Comparison of ENCODE assay signal across 14 cellular contexts in the genomic region with DNA sequence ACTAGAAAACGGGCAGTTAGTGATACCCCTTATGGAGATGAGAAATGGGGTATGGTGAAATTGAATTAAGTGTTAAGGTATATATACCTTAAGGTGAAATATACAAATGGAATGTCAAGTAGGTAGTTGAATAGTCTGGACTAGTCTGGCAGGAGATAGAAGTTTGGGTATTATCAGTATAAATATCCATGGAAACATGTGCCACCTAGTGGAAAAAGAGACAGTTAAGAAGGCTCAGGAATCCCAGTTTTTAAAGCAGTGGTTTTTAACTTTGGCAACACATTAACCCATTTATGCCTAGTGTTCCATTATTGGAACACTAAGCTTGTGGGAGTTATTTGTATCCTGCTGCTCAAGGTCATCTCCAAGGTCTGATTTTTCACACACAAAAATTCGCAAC. TPM values are rescaled to one million over a fixed set of nuclear protein-coding genes. Genes with fewer than 3 reads are reported as not detected.
A peak's percentile ranks its signal among the peaks of the same experiment; 100 is the strongest.
DNase-seq lines count a peak whose midpoint lies in the region; ATAC-seq, FAIRE-seq and TF ChIP-seq lines count a peak whose summit lies in the region.
"Had no signal": no experiment of that assay in that cellular context is flagged by ENCODE, and none has a peak within 500 bp of the region (broad histone marks: within the 10 kb centered on the region; RNA-seq: fewer than 3 reads in every experiment).

No MANE protein-coding gene starts in this region.

- ATAC-seq in HG03460 (IDR thresholded peaks at IDR 0.05; ENCODE audit: unreplicated experiment) (no peak), HG02571 (IDR thresholded peaks at IDR 0.05; ENCODE audit: unreplicated experiment) (no peak)
- ATAC-seq: activated CD4-positive, alpha-beta T cell treated with anti-CD3 and anti-CD28 coated beads for 36 hours; activated naive CD4-positive, alpha-beta T cell treated with anti-CD3 and anti-CD28 coated beads, Interleukin-2, amount 50 U/mL, for 72 hours; CD8-positive, alpha-beta T cell had no signal

- DNase-seq in A172 (ENCODE audit: low spot score) (peak; percentile 0), RWPE1 (ENCODE audit: low spot score) (peak; percentile 24), fibroblast of the aortic adventitia (ENCODE audit: low read depth) (peak; percentile 13), NCI-H2029 treated with DMSO at 0.1 percent for 48 hours (lab: John Stamatoyannopoulos, UW) (no peak), GM10248 (ENCODE audit: extremely low spot score) (no peak)
- DNase-seq: activated CD4-positive, alpha-beta T cell treated with anti-CD3 and anti-CD28 coated beads for 36 hours; CD8-positive, alpha-beta T cell; NCI-H1092 treated with DMSO at 0.1 percent for 48 hours had no signal

- no peak overlapping the region for H3K4me3 ChIP-seq in fibroblast of the aortic adventitia (ENCODE audit: low read depth, low read length)
- H3K4me3 ChIP-seq: right atrium auricular region had no signal

- peak; percentile 20; the same call in 1 of the 2 replicates for TF ChIP-seq CTCF in RWPE1 (conservative IDR thresholded peaks at IDR 0.05; ENCODE audit: low read depth)
- peak; percentile 21 for TF ChIP-seq CTCF in fibroblast of the aortic adventitia (IDR thresholded peaks at IDR 0.05; ENCODE audit: insufficient read depth, low read length)
- TF ChIP-seq CTCF in GM10248 (IDR thresholded peaks at IDR 0.05; ENCODE audit: control extremely low read depth, extremely low read depth, low read depth, missing control alignments): no peak

- CTCF ChIA-PET in RWPE1 (lab: Yijun Ruan, JAX): no interaction called here
- CTCF ChIA-PET in GM10248 (lab: Yijun Ruan, JAX): interaction anchor here (1.1 kb wide), 1 partner anchor 11 kb away, joined by 3 read pairs; no protein-coding TSS in a partner anchor

- POLR2A ChIA-PET in RWPE1 (lab: Yijun Ruan, JAX; ENCODE audit: low non-redundant PET): no interaction called here
- POLR2A ChIA-PET in GM10248 (lab: Yijun Ruan, JAX): interaction anchor here (0.6 kb wide), 1 partner anchor 54 kb away, joined by 4 read pairs; no protein-coding TSS in a partner anchor

- H3K27ac ChIP-seq in RWPE1: no peak overlapping the region
- H3K27ac ChIP-seq: right atrium auricular region had no signal

- peak; percentile 49 for FAIRE-seq in G401.6 (lab: Jason Lieb, UNC)
- FAIRE-seq: GM18507 had no signal

RNA-seq across cellular contexts. Expression of a gene that starts 38.6 kb away (rescaled TPM):
- not detected in 2 replicates for total RNA-seq in A172 (2014; rRNA removed; shearing (Covaris generic))
- not detected in 2 replicates for total RNA-seq in fibroblast of the aortic adventitia (ENCODE audit: low replicate concordance)
- total RNA-seq: activated CD4-positive, alpha-beta T cell treated with anti-CD3 and anti-CD28 coated beads for 36 hours; activated naive CD4-positive, alpha-beta T cell treated with anti-CD3 and anti-CD28 coated beads, Interleukin-2, amount 50 U/mL, for 72 hours; CD8-positive, alpha-beta T cell; right atrium auricular region had no signal

Comparison
In these comparisons a context has a peak if more than half of its experiments do, and no peak if none do; other contexts are left out.
1. DNase-seq: peak in A172 (single experiment), RWPE1 (single experiment) and fibroblast of the aortic adventitia (single experiment); none in NCI-H2029 treated with DMSO at 0.1 percent for 48 hours (single experiment) and GM10248 (single experiment).